In the genomic region with DNA sequence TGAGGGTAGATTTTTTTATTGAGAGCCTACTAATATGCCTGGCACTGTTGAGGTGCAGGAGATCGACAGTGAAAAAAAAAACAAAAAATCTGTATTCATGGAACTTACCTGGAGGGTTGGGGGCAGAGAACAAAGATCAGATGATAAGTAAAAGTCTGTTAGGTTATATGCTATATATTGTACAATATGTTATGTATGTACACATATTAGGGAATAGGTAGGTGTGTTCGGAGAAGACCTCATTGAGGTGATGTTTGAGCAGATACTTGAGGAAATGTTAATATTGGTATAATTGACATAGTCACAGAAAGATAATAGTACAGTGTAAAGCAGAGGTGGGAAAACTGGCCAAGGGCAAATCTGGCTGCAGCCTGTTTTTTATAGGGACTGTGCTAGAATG, we compare ENCODE assay signal across 9 cellular contexts. TPM values are rescaled to one million over a fixed set of nuclear protein-coding genes. Genes with fewer than 3 reads are reported as not detected.
DNase-seq lines count a peak whose midpoint lies in the region; ATAC-seq and TF ChIP-seq lines count a peak whose summit lies in the region.
"Had no signal": no experiment of that assay in that cellular context is flagged by ENCODE, and none has a peak within 500 bp of the region (broad histone marks: within the 10 kb centered on the region; RNA-seq: fewer than 3 reads in every experiment).

No MANE protein-coding gene starts in this region.

- H3K4me1 ChIP-seq in DND-41 (ENCODE audit: insufficient read depth, low read length) (peaks cover 41% of the 10 kb centered on the region), OCI-LY3 (ENCODE audit: low read length) (peaks cover 36% of the 10 kb centered on the region), psoas muscle (peaks cover 39% of the 10 kb centered on the region)

- peaks cover 36% of the 10 kb centered on the region for H3K36me3 ChIP-seq in DND-41 (ENCODE audit: insufficient read depth, low read length)
- H3K36me3 ChIP-seq in OCI-LY3 (replicated peaks; ENCODE audit: low read depth, low read length): peaks cover 44% of the 10 kb centered on the region
- peaks cover 0 to 16% of the 10 kb centered on the region in 2 donors for H3K36me3 ChIP-seq in psoas muscle (ENCODE audit: insufficient read depth in 1 of 2, low read depth in 1 of 2)

- DNase-seq in DND-41: no peak
- no peak for DNase-seq in chondrocyte (ENCODE audit: low spot score)
- DNase-seq in psoas muscle: no peak
- DNase-seq in iPS-NIHi11 (ENCODE audit: low spot score): no peak
- no peak for DNase-seq in glutamatergic neuron
- DNase-seq in ACHN: no peak
- no peak for DNase-seq in NCI-H2107 (lab: John Stamatoyannopoulos, UW)
- DNase-seq: NCI-H187 treated with DMSO at 0.1 percent for 48 hours had no signal

- H3K9me3 Mint-ChIP-seq in chondrocyte (ENCODE audit: low read depth): no peaks in the 10 kb centered on the region
- H3K9me3 Mint-ChIP-seq in glutamatergic neuron (ENCODE audit: unreplicated experiment): peaks cover 3% of the 10 kb centered on the region

- no peak for ATAC-seq in DND-41 (ENCODE audit: insufficient read depth, low read depth)
- ATAC-seq in psoas muscle: no peak

- intact Hi-C loops in psoas muscle (cut with DNase I): no loop called here

- no peak overlapping the region for H3K27ac ChIP-seq in DND-41 (ENCODE audit: low read length)
- peak overlapping the region; percentile 96 for H3K27ac ChIP-seq in OCI-LY3 (ENCODE audit: low read length)
- peak overlapping the region; percentile 99 for H3K27ac ChIP-seq in psoas muscle

- H3K27me3 Mint-ChIP-seq in chondrocyte (ENCODE audit: low read depth): no peaks in the 10 kb centered on the region
- no peaks in the 10 kb centered on the region for H3K27me3 Mint-ChIP-seq in glutamatergic neuron (ENCODE audit: unreplicated experiment)

- H3K27ac Mint-ChIP-seq in chondrocyte (ENCODE audit: unreplicated experiment): peak overlapping the region; percentile 19
- no peak overlapping the region for H3K27ac Mint-ChIP-seq in glutamatergic neuron (ENCODE audit: unreplicated experiment)

- 69 to 94% (median 84%) methylated on average over 2 of the region's 2 CpGs for WGBS in psoas muscle, 3 donors

- H4K20me1 ChIP-seq in DND-41 (ENCODE audit: insufficient read depth, low read length) (peaks cover 43% of the 10 kb centered on the region), OCI-LY3 (ENCODE audit: insufficient read depth, low read length) (peaks cover 50% of the 10 kb centered on the region)

- H3K4me2 ChIP-seq in DND-41 (ENCODE audit: insufficient read depth, low read length) (peak overlapping the region; percentile 90; the same call in 1 of the 2 replicates), OCI-LY3 (ENCODE audit: low read length) (peak overlapping the region; percentile 90)

- H3K79me2 ChIP-seq in DND-41 (ENCODE audit: insufficient read depth, low read length) (peaks cover 54% of the 10 kb centered on the region), OCI-LY3 (ENCODE audit: low read length) (peaks cover 69% of the 10 kb centered on the region)

- in situ Hi-C loops in ACHN (cut with HindIII; ENCODE audit: low pct_ligation_motif_present, low pct_unique_long_range_greater_than_20kb, low sequenced_read_pairs): no loop called here

- H3K4me3 Mint-ChIP-seq in chondrocyte (ENCODE audit: unreplicated experiment) (no peak overlapping the region), glutamatergic neuron (ENCODE audit: unreplicated experiment) (no peak overlapping the region)

- H3K4me3 ChIP-seq in DND-41 (ENCODE audit: low read depth in 1 of 2, low read length in 2 of 2) (no peak overlapping the region; a peak in 1 of 4 replicates), OCI-LY3 (ENCODE audit: low read length) (peak overlapping the region; percentile 98), psoas muscle (peak overlapping the region; percentile 90)

- H3K27me3 ChIP-seq in DND-41 (ENCODE audit: insufficient read depth, low read length, poor library complexity) (no peaks in the 10 kb centered on the region), OCI-LY3 (ENCODE audit: low read depth, low read length) (no peaks in the 10 kb centered on the region), psoas muscle (ENCODE audit: insufficient read depth in 3 of 3, low read length in 2 of 3) (no peaks in the 10 kb centered on the region)

- H2AFZ ChIP-seq in DND-41 (ENCODE audit: low read depth, low read length) (no peak overlapping the region), OCI-LY3 (ENCODE audit: low read depth, low read length) (no peak overlapping the region)

- TF ChIP-seq CTCF in DND-41 (IDR thresholded peaks at IDR 0.05; ENCODE audit: borderline replicate concordance, extremely low read depth, low read length, poor library complexity, severe bottlenecking): no peak
- TF ChIP-seq CTCF in OCI-LY3 (IDR thresholded peaks at IDR 0.05; ENCODE audit: low read depth, low read length): no peak
- TF ChIP-seq CTCF in chondrocyte (IDR thresholded peaks at IDR 0.05): no peak
- no peak for TF ChIP-seq CTCF in psoas muscle (IDR thresholded peaks at IDR 0.05)
- TF ChIP-seq CTCF in glutamatergic neuron (IDR thresholded peaks at IDR 0.05; ENCODE audit: partially characterized antibody, unreplicated experiment): no peak

- H3K9me3 ChIP-seq in DND-41 (ENCODE audit: insufficient read depth, low read length, severe bottlenecking) (no peaks in the 10 kb centered on the region), OCI-LY3 (ENCODE audit: insufficient read depth, low read length) (no peaks in the 10 kb centered on the region), psoas muscle (no peaks in the 10 kb centered on the region)

- H3K4me1 Mint-ChIP-seq in chondrocyte (ENCODE audit: low read depth) (peaks cover 53% of the 10 kb centered on the region), glutamatergic neuron (ENCODE audit: low read depth, unreplicated experiment) (peaks cover 20% of the 10 kb centered on the region)

- H3K36me3 Mint-ChIP-seq in chondrocyte (ENCODE audit: low read depth) (peaks cover 25% of the 10 kb centered on the region), glutamatergic neuron (ENCODE audit: unreplicated experiment) (no peaks in the 10 kb centered on the region)

- H3K9ac ChIP-seq in DND-41 (ENCODE audit: low read depth, low read length): no peak overlapping the region
- 0 out of 2 replicates have a peak overlapping the region, but pooled peaks have one; percentile 2 for H3K9ac ChIP-seq in OCI-LY3 (ENCODE audit: low read length)

RNA-seq across cellular contexts. Expression of a gene that starts 5.6 kb away (rescaled TPM):
- total RNA-seq in chondrocyte: 53.2 to 55.3 TPM (median 54.4 TPM) in 3 replicates
- total RNA-seq in psoas muscle: 10 to 100 TPM; 19.0 to 37.4 (median 30.6) TPM
- 10 to 100 TPM; 19.8 to 43.1 (median 26.9) TPM for polyA plus RNA-seq in psoas muscle
- 38.8 TPM for total RNA-seq in glutamatergic neuron (ENCODE audit: unreplicated experiment)

RNA-seq across cellular contexts. Expression of a gene that starts 45.9 kb away (rescaled TPM):
- total RNA-seq in chondrocyte (49.8 to 72.9 TPM (median 57.4 TPM) in 3 replicates), psoas muscle (10 to 100 TPM; 52.8 to 68.3 (median 57.0) TPM), glutamatergic neuron (ENCODE audit: unreplicated experiment) (78.8 TPM)
- polyA plus RNA-seq in psoas muscle: 10 to 100 TPM; 20.5 to 51.7 (median 20.9) TPM

Comparison
In these comparisons a context has a peak if more than half of its experiments do, and no peak if none do; other contexts are left out.
1. H3K4me3 ChIP-seq: peak in OCI-LY3 (single experiment) and psoas muscle (single experiment); none in DND-41 (0 of 2).